In the genomic region with DNA sequence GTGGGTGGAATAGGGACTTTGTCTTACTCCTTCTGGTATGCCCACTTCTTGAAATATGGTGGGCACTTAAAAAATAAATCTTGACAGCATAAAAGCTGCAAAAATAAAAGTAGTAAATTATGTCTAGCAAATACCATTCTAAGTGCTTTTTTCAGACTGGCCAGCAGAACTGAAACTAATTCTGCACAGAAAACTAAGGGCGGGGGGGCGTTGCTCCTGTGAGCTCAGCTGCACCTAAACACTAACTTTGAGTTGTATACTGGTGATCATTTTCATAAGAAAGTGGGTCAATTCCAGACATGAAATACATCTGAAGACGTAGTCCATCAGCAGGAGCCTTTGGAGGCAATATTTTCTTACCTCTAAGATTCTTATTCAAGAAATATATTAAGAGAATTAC, we compare ENCODE assay signal across 18 cellular contexts.
DNase-seq lines count a peak whose midpoint lies in the region; ATAC-seq and TF ChIP-seq lines count a peak whose summit lies in the region.
"Had no signal": no experiment of that assay in that cellular context is flagged by ENCODE, and none has a peak within 500 bp of the region (broad histone marks: within the 10 kb centered on the region; RNA-seq: fewer than 3 reads in every experiment).

No MANE protein-coding gene starts in this region.

- in situ Hi-C loops in GM13976 (cut with MboI; ENCODE audit: low sequenced_read_pairs, unreplicated experiment): no loop called here

- H3K4me3 ChIP-seq in RWPE2 (ENCODE audit: severe bottlenecking): no peak overlapping the region

- ATAC-seq in GM19455 (IDR thresholded peaks at IDR 0.05; ENCODE audit: unreplicated experiment) (peak; percentile 69), HG02938 (IDR thresholded peaks at IDR 0.05; ENCODE audit: unreplicated experiment) (peak; percentile 52), RWPE2 (ENCODE audit: low read depth) (no peak)
- ATAC-seq: HepG2, T-helper 17 cell had no signal

- peak; percentile 43 for DNase-seq in GM13976 (ENCODE audit: low spot score)
- peak; percentile 30 for DNase-seq in RWPE2 (ENCODE audit: low spot score)
- no peak for DNase-seq in activated CD4-positive, CD25-positive, alpha-beta regulatory T cell (lab: John Stamatoyannopoulos, UW)
- DNase-seq in HPDE6-E6E7 (ENCODE audit: extremely low spot score): no peak
- no peak for DNase-seq in kidney tubule cell (ENCODE audit: low spot score)
- no peak for DNase-seq in effector CD4-positive, alpha-beta T cell
- DNase-seq: DMS153; foreskin melanocyte; GF-D8; H7; NCI-H187; NCI-H345; stimulated activated CD4-positive, alpha-beta T cell treated with anti-CD3 and anti-CD28 coated beads, Interleukin-2, amount 100 ng/mL, for 48 hours; T-helper 17 cell had no signal

- TF ChIP-seq CTCF in GM13976 (IDR thresholded peaks at IDR 0.05; ENCODE audit: borderline replicate concordance, control extremely low read depth, extremely low read depth, insufficient read depth, missing control alignments) (no peak), RWPE2 (IDR thresholded peaks at IDR 0.05; ENCODE audit: poor library complexity, severe bottlenecking) (no peak)

- no peaks in the 10 kb centered on the region for H3K4me1 ChIP-seq in RWPE2 (ENCODE audit: insufficient read depth, poor library complexity, severe bottlenecking)

- H3K27me3 ChIP-seq in RWPE2 (ENCODE audit: insufficient read depth, poor library complexity, severe bottlenecking): no peaks in the 10 kb centered on the region

- no peaks in the 10 kb centered on the region for H3K9me3 ChIP-seq in RWPE2 (ENCODE audit: severe bottlenecking)

- no peaks in the 10 kb centered on the region for H3K36me3 ChIP-seq in RWPE2 (ENCODE audit: low read depth)

- no peak overlapping the region for H3K27ac ChIP-seq in RWPE2 (ENCODE audit: poor library complexity, severe bottlenecking)
- H3K27ac ChIP-seq: epithelial cell of prostate had no signal

Comparison
In these comparisons a context has a peak if more than half of its experiments do, and no peak if none do; other contexts are left out.
1. DNase-seq: peak in GM13976 (single experiment) and RWPE2 (single experiment); none in activated CD4-positive, CD25-positive, alpha-beta regulatory T cell (0 of 4), HPDE6-E6E7 (single experiment), kidney tubule cell (single experiment) and effector CD4-positive, alpha-beta T cell (single experiment).